Comparison of ENCODE assay signal across 9 cellular contexts in the genomic region with DNA sequence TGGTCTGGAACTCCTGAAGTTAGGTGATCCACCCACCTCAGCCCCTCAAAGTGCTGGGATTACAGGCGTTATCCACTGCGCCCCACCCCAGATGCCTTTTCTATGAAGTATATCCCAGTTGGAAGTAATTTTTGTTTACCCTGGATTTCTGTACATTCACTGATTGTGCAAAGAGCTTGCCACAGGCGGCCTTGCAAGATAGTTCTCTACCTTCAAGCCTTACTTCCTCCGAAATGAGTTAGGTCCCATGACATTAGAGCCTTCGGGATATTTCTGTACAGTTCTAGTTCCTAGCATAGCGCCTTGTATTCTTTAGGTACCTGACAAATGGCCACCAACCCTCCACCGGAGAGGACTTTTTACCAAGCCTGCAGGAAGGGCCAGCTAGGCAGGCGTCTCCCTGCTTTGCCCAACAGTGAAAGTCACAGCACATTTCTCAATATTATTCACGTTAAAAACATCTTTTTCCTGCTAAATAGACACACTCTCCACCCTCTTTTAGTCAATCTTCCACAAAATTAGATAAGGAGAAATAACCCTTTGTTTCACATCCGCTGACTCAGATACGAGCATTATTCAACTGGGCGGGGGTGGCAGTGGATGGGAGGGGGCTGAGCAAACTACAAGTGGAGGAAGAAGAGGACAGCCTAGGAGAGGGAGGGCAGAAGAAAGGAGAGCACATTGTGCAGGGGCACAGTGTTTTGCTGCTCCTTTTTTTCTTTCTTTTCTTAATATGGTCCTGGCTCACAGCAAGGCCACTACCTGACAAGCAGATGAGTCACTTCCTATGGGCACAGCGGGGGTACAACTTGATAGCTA. TPM values are rescaled to one million over a fixed set of nuclear protein-coding genes. Genes with fewer than 3 reads are reported as not detected.
DNase-seq lines count a peak whose midpoint lies in the region; ATAC-seq and TF ChIP-seq lines count a peak whose summit lies in the region.
"Had no signal": no experiment of that assay in that cellular context is flagged by ENCODE, and none has a peak within 500 bp of the region (broad histone marks: within the 10 kb centered on the region; RNA-seq: fewer than 3 reads in every experiment).

No MANE protein-coding gene starts in this region.

- CTCF ChIA-PET in A673 (lab: Charles Lee) = no interaction called here
- CTCF ChIA-PET in activated CD4-positive, alpha-beta memory T cell treated with anti-CD3 and anti-CD28 coated beads, Interleukin-2, amount 10 ng/mL, durations not matched to agents 7 days and 5 days (lab: Charles Lee) = interaction anchor here (0.5 kb wide), 1 partner anchor 50 kb away, joined by 3 read pairs; no protein-coding TSS in a partner anchor

- no peaks in the 10 kb centered on the region for H3K36me3 Mint-ChIP-seq in activated CD4-positive, alpha-beta memory T cell treated with anti-CD3 and anti-CD28 coated beads, Interleukin-2, amount 10 ng/mL, durations not matched to agents 7 days and 5 days (ENCODE audit: low read depth)

- H3K9me3 Mint-ChIP-seq in activated CD4-positive, alpha-beta memory T cell treated with anti-CD3 and anti-CD28 coated beads, Interleukin-2, amount 10 ng/mL, durations not matched to agents 7 days and 5 days = no peaks in the 10 kb centered on the region

- H3K27me3 Mint-ChIP-seq in activated CD4-positive, alpha-beta memory T cell treated with anti-CD3 and anti-CD28 coated beads, Interleukin-2, amount 10 ng/mL, durations not matched to agents 7 days and 5 days = peaks cover 26% of the 10 kb centered on the region

- intact Hi-C loops in A673 (cut with micrococcal nuclease; ENCODE audit: unreplicated experiment) = loop anchor here (2.0 to 5.0 kb wide), 2 partner anchors 40 to 97 kb away; a partner anchor contains a TSS
- intact Hi-C loops in sciatic nerve (cut with DNase I) = no loop called here

- peak overlapping the region; percentile 23 for H3K27ac Mint-ChIP-seq in activated CD4-positive, alpha-beta memory T cell treated with anti-CD3 and anti-CD28 coated beads, Interleukin-2, amount 10 ng/mL, durations not matched to agents 7 days and 5 days

- peak overlapping the region; percentile 72 for H3K4me3 Mint-ChIP-seq in activated CD4-positive, alpha-beta memory T cell treated with anti-CD3 and anti-CD28 coated beads, Interleukin-2, amount 10 ng/mL, durations not matched to agents 7 days and 5 days

- DNase-seq in A673 (ENCODE audit: low spot score) = peak; percentile 96
- no peak for DNase-seq in activated CD4-positive, alpha-beta memory T cell treated with anti-CD3 and anti-CD28 coated beads, Interleukin-2, amount 10 ng/mL, durations not matched to agents 7 days and 5 days
- DNase-seq in glomerular endothelial cell (ENCODE audit: extremely low read depth, low read depth, low spot score) = peak; percentile 63
- DNase-seq in sciatic nerve (ENCODE audit: low spot score) = no peak
- no peak for DNase-seq in NCI-H2171 (lab: John Stamatoyannopoulos, UW)
- no peak for DNase-seq in COLO668 (lab: John Stamatoyannopoulos, UW; ENCODE audit: unreplicated experiment)

- peaks cover 28% of the 10 kb centered on the region for H3K4me1 Mint-ChIP-seq in activated CD4-positive, alpha-beta memory T cell treated with anti-CD3 and anti-CD28 coated beads, Interleukin-2, amount 10 ng/mL, durations not matched to agents 7 days and 5 days

- no peaks in the 10 kb centered on the region for H3K27me3 ChIP-seq in A673 (replicated peaks; ENCODE audit: insufficient read depth, low read depth, low read length, poor library complexity)

- H3K36me3 ChIP-seq in A673 (ENCODE audit: insufficient read depth, low read length, poor library complexity, severe bottlenecking) = no peaks in the 10 kb centered on the region
- H3K36me3 ChIP-seq: upper lobe of left lung had no signal

- peaks cover 36% of the 10 kb centered on the region for H3K4me1 ChIP-seq in A673 (ENCODE audit: insufficient read depth, low read length, poor library complexity, severe bottlenecking)

- peak overlapping the region; percentile 60 for H3K27ac ChIP-seq in A673 (ENCODE audit: low read depth, low read length, poor library complexity, severe bottlenecking)

- ATAC-seq in HG03432 (IDR thresholded peaks at IDR 0.05; ENCODE audit: unreplicated experiment) = peak; percentile 18
- peak; percentile 35 for ATAC-seq in sciatic nerve
- ATAC-seq in GM21367 (IDR thresholded peaks at IDR 0.05; ENCODE audit: unreplicated experiment) = no peak

- H3K4me3 ChIP-seq in A673 (ENCODE audit: low read depth, low read length, poor library complexity, severe bottlenecking) = peak overlapping the region; percentile 61

- no peaks in the 10 kb centered on the region for H3K9me3 ChIP-seq in A673 (ENCODE audit: low read depth, low read length, poor library complexity, severe bottlenecking)
- H3K9me3 ChIP-seq: upper lobe of left lung had no signal

- POLR2A ChIA-PET in A673 (lab: Charles Lee; ENCODE audit: low non-redundant PET) = interaction anchor here (1.0 kb wide), 1 partner anchor 40 kb away, joined by 3 read pairs; a partner anchor contains a TSS
- POLR2A ChIA-PET in activated CD4-positive, alpha-beta memory T cell treated with anti-CD3 and anti-CD28 coated beads, Interleukin-2, amount 10 ng/mL, durations not matched to agents 7 days and 5 days (lab: Charles Lee) = interaction anchor here (0.9 to 1.5 kb wide), 2 partner anchors 40 to 42 kb away, joined by 3 to 8 read pairs; a partner anchor contains a TSS

- TF ChIP-seq CTCF in A673 (conservative IDR thresholded peaks at IDR 0.05; ENCODE audit: low read depth, low read length) = no peak

- no TSS peak for BruUV-seq in A673 (replicated peaks; lab: Mats Ljungman, UMichigan)

RNA-seq across cellular contexts. Expression of a gene that starts 40.0 kb away (rescaled TPM):
- total RNA-seq in A673 (2021) = 16.4 and 16.7 TPM in 2 replicates
- total RNA-seq in activated CD4-positive, alpha-beta memory T cell treated with anti-CD3 and anti-CD28 coated beads, Interleukin-2, amount 10 ng/mL, durations not matched to agents 7 days and 5 days = 10 to 100 TPM; 14.4 to 15.6 TPM
- 20.6 and 22.9 TPM in 2 replicates for total RNA-seq in glomerular endothelial cell
- 50.8 TPM for total RNA-seq in sciatic nerve

Comparison
In these comparisons a context has a peak if more than half of its experiments do, and no peak if none do; other contexts are left out.
1. DNase-seq: peak in A673 (single experiment) and glomerular endothelial cell (single experiment); none in activated CD4-positive, alpha-beta memory T cell treated with anti-CD3 and anti-CD28 coated beads, Interleukin-2, amount 10 ng/mL, durations not matched to agents 7 days and 5 days (single experiment), sciatic nerve (single experiment), NCI-H2171 (single experiment) and COLO668 (single experiment).